ENCODE assay signal across 1 cellular context in genomic region chr10:11894381-11895107, GRCh38.
TF ChIP-seq lines count a peak whose summit lies in the region.

No MANE protein-coding gene starts in this region.

TF ChIP-seq in K562, 482 proteins besides CTCF, POLR2A, EP300 and RAD21 (continued from another document and continues in another):
- TF ChIP-seq ZNF398 (CRISPR knock-in tag; IDR thresholded peaks at IDR 0.05) = no peak
- peak; percentile 10 for TF ChIP-seq PHF20 (IDR thresholded peaks at IDR 0.05; ENCODE audit: partially characterized antibody)
- TF ChIP-seq ZFP30 (CRISPR knock-in tag; IDR thresholded peaks at IDR 0.05; ENCODE audit: borderline replicate concordance) = no peak
- peak; percentile 90 for TF ChIP-seq EP400 (IDR thresholded peaks at IDR 0.05)
- no peak for TF ChIP-seq CREB5 (CRISPR knock-in tag; IDR thresholded peaks at IDR 0.05)
- TF ChIP-seq VEZF1 (CRISPR knock-in tag; IDR thresholded peaks at IDR 0.05) = peak; percentile 99
- TF ChIP-seq ZNF41 (CRISPR knock-in tag; conservative IDR thresholded peaks at IDR 0.05) = no peak
- no peak for TF ChIP-seq HMBOX1 (IDR thresholded peaks at IDR 0.05)
- TF ChIP-seq ZNF445 (CRISPR knock-in tag; IDR thresholded peaks at IDR 0.05; ENCODE audit: low read depth) = no peak
- TF ChIP-seq CREBBP (IDR thresholded peaks at IDR 0.05; ENCODE audit: low read depth, low read length) = no peak
- TF ChIP-seq HNRNPUL1 (IDR thresholded peaks at IDR 0.05; ENCODE audit: low read length) = no peak
- no peak for TF ChIP-seq HEY1 (CRISPR knock-in tag; IDR thresholded peaks at IDR 0.05; ENCODE audit: borderline replicate concordance)
- no peak for TF ChIP-seq ZNF384 (IDR thresholded peaks at IDR 0.05; ENCODE audit: low read depth, low read length)
- TF ChIP-seq DACH1 (IDR thresholded peaks at IDR 0.05; ENCODE audit: partially characterized antibody) = no peak
- TF ChIP-seq GMEB1 (CRISPR knock-in tag; IDR thresholded peaks at IDR 0.05) = no peak
- no peak for TF ChIP-seq NFE2 (IDR thresholded peaks at IDR 0.05; ENCODE audit: low read depth)
- peak; percentile 73; the same call in 1 of the 2 replicates for TF ChIP-seq TFAP4 (CRISPR knock-in tag; IDR thresholded peaks at IDR 0.05; ENCODE audit: borderline replicate concordance)
- TF ChIP-seq WHSC1 (IDR thresholded peaks at IDR 0.05; ENCODE audit: low read length) = no peak
- no peak; the same call in 1 of the 2 replicates for TF ChIP-seq ZNF592 (IDR thresholded peaks at IDR 0.05)
- no peak for TF ChIP-seq KAT8 (IDR thresholded peaks at IDR 0.05; ENCODE audit: low read depth)
- TF ChIP-seq NR2C1 (IDR thresholded peaks at IDR 0.05) = no peak
- no peak for TF ChIP-seq NR2C1 (tag; IDR thresholded peaks at IDR 0.05)
- TF ChIP-seq MYC (IDR thresholded peaks at IDR 0.05; ENCODE audit: low read depth, low read length) = peak; percentile 92
- TF ChIP-seq MYC (CRISPR knock-in tag; IDR thresholded peaks at IDR 0.05; ENCODE audit: borderline replicate concordance, low read depth) = peak; percentile 50; the same call in 1 of the 2 replicates
- no peak for TF ChIP-seq TGIF2 (CRISPR knock-in tag; IDR thresholded peaks at IDR 0.05)
- peak; percentile 65; the same call in 1 of the 2 replicates for TF ChIP-seq L3MBTL2 (IDR thresholded peaks at IDR 0.05)
- TF ChIP-seq LEF1 (IDR thresholded peaks at IDR 0.05) = peak; percentile 75
- TF ChIP-seq U2AF2 (optimal IDR thresholded peaks at IDR 0.05; ENCODE audit: low read depth, low read length) = no peak
- no peak for TF ChIP-seq MCM7 (IDR thresholded peaks at IDR 0.05)
- no peak for TF ChIP-seq THAP7 (CRISPR knock-in tag; IDR thresholded peaks at IDR 0.05)
- TF ChIP-seq RBM15 (IDR thresholded peaks at IDR 0.05; ENCODE audit: insufficient read depth, low read length) = no peak
- TF ChIP-seq ZNF239 (CRISPR knock-in tag; IDR thresholded peaks at IDR 0.05) = no peak
- TF ChIP-seq ATF7 (IDR thresholded peaks at IDR 0.05) = no peak
- TF ChIP-seq ZNF24 (IDR thresholded peaks at IDR 0.05) = no peak
- TF ChIP-seq BACH1 (tag; IDR thresholded peaks at IDR 0.05) = no peak
- TF ChIP-seq ETV1 (tag; conservative IDR thresholded peaks at IDR 0.05; ENCODE audit: low read depth) = peak; percentile 98
- no peak for TF ChIP-seq MEF2A (IDR thresholded peaks at IDR 0.05; ENCODE audit: control insufficient read depth, low read depth, low read length)
- peak; percentile 49 for TF ChIP-seq U2AF1 (optimal IDR thresholded peaks at IDR 0.05; ENCODE audit: low read depth, low read length)
- TF ChIP-seq ARID4B (CRISPR knock-in tag; IDR thresholded peaks at IDR 0.05) = peak; percentile 87
- peak; percentile 86 for TF ChIP-seq BHLHE40 (IDR thresholded peaks at IDR 0.05; ENCODE audit: low read length)
- TF ChIP-seq RCOR1 (IDR thresholded peaks at IDR 0.05; ENCODE audit: borderline replicate concordance in 1 of 2, low read depth in 2 of 2, low read length in 2 of 2) = 0 out of 4 replicates have a peak, but pooled peaks of 1 of the 2 experiments have one; percentile 42
- no peak for TF ChIP-seq CHAMP1 (IDR thresholded peaks at IDR 0.05)
- no peak for TF ChIP-seq OTX1 (CRISPR knock-in tag; IDR thresholded peaks at IDR 0.05)
- no peak for TF ChIP-seq NR2F6 (CRISPR knock-in tag; IDR thresholded peaks at IDR 0.05)
